ENCODE assay signal across 7 cellular contexts in genomic region chr3:197435426-197435825, GRCh38.
"Had no signal": no experiment of that assay in that cellular context is flagged by ENCODE, and none has a peak within 500 bp of the region (broad histone marks: within the 10 kb centered on the region; RNA-seq: fewer than 3 reads in every experiment).

No MANE protein-coding gene starts in this region.

- ATAC-seq: GM23338, HepG2 had no signal

- H3K36me3 Mint-ChIP-seq: IgD-negative memory B cell had no signal

- H3K4me3 Mint-ChIP-seq: GM23338, H9, IgD-negative memory B cell had no signal

- DNase-seq: H9, HCEC 1CT, KBM-7 had no signal

- H3K4me3 ChIP-seq: GM23338 had no signal

- H3K9me3 Mint-ChIP-seq: GM23338, IgD-negative memory B cell had no signal

- H3K27ac ChIP-seq: HL-60 had no signal

- H3K27ac Mint-ChIP-seq: GM23338, H9, IgD-negative memory B cell had no signal

- H3K4me2 ChIP-seq: GM23338 had no signal
